9 cellular contexts compared by ENCODE assay signal in genomic region chr14:23566782-23567185, GRCh38. TPM values are rescaled to one million over a fixed set of nuclear protein-coding genes. Genes with fewer than 3 reads are reported as not detected.
DNase-seq lines count a peak whose midpoint lies in the region; ATAC-seq and TF ChIP-seq lines count a peak whose summit lies in the region.
"Had no signal": no experiment of that assay in that cellular context is flagged by ENCODE, and none has a peak within 500 bp of the region (broad histone marks: within the 10 kb centered on the region; RNA-seq: fewer than 3 reads in every experiment).

No MANE protein-coding gene starts in this region.

- peak overlapping the region; percentile 97 for H3K4me3 ChIP-seq in CD8-positive, alpha-beta T cell (ENCODE audit: low read depth, low read length)
- H3K4me3 ChIP-seq in H7 (ENCODE audit: insufficient read depth, low read depth, low read length), result peak overlapping the region; percentile 73
- H3K4me3 ChIP-seq in WI38 (ENCODE audit: low read depth, low read length), result peak overlapping the region; percentile 60
- H3K4me3 ChIP-seq in heart left ventricle, result peak overlapping the region; percentile 19 to 80 (median 66)
- H3K4me3 ChIP-seq in gastrocnemius medialis, result peak overlapping the region; percentile 64 to 83 (median 70)

- CTCF ChIA-PET in CD8-positive, alpha-beta T cell (lab: Charles Lee), result interaction anchor here (0.6 to 1.3 kb wide), 6 partner anchors 9 to 95 kb away, joined by 3 to 4 read pairs (median 3); no protein-coding TSS in a partner anchor

- H3K27ac ChIP-seq in CD8-positive, alpha-beta T cell (ENCODE audit: low read depth, low read length), result peak overlapping the region; percentile 86
- H3K27ac ChIP-seq in heart left ventricle (peak overlapping the region in 9 of 12 donors; percentile 38 to 77 (median 65)), gastrocnemius medialis (peak overlapping the region; percentile 8 to 69 (median 62))

- in situ Hi-C loops in gastrocnemius medialis (cut with MboI; ENCODE audit: low sequenced_read_pairs in 4 of 4), result loop anchor here in 3 of 4 donors (10.0 to 25.0 kb wide), 3 partner anchors 229 to 979 kb away; partner anchors contain the start of genes ABHD4 (in 1 of the 3), DAD1 (in 1 of the 3) and PABPN1 (in 1 of the 3)

- H3K27ac Mint-ChIP-seq in CD8-positive, alpha-beta T cell, result peak overlapping the region; percentile 97

- peaks cover 17% of the 10 kb centered on the region for H3K36me3 ChIP-seq in CD8-positive, alpha-beta T cell (ENCODE audit: insufficient read depth, low read length)
- peaks cover 30% of the 10 kb centered on the region for H3K36me3 ChIP-seq in H7 (replicated peaks; ENCODE audit: control insufficient read depth, insufficient read depth, low read length)
- peaks cover 0 to 37% (median 0%) of the 10 kb centered on the region in 9 donors for H3K36me3 ChIP-seq in heart left ventricle
- H3K36me3 ChIP-seq in gastrocnemius medialis, result no peaks in the 10 kb centered on the region

- no peak for ATAC-seq in CD8-positive, alpha-beta T cell
- ATAC-seq in heart left ventricle (peak; percentile 3 to 12 (median 6)), gastrocnemius medialis (no peak), GM21526 (IDR thresholded peaks at IDR 0.05; ENCODE audit: low FRiP score, unreplicated experiment) (no peak)

- peaks cover 47% of the 10 kb centered on the region for H3K36me3 Mint-ChIP-seq in CD8-positive, alpha-beta T cell

- no peak for TF ChIP-seq CTCF in CD8-positive, alpha-beta T cell (IDR thresholded peaks at IDR 0.05)
- TF ChIP-seq CTCF in WI38 (IDR thresholded peaks at IDR 0.05; ENCODE audit: low read depth, low read length) (no peak), heart left ventricle (IDR thresholded peaks at IDR 0.05) (peak in 4 of 12 donors; percentile 5 to 20 (median 12)), gastrocnemius medialis (IDR thresholded peaks at IDR 0.05 in 4 of 5, conservative IDR thresholded peaks at IDR 0.05 in 1 of 5) (no peak)

- 20 to 23% (median 22%) methylated on average over 5 of the region's 5 CpGs for WGBS in heart left ventricle, 4 donors

- no peaks in the 10 kb centered on the region for H3K27me3 ChIP-seq in CD8-positive, alpha-beta T cell (ENCODE audit: insufficient read depth, low read length)
- no peaks in the 10 kb centered on the region for H3K27me3 ChIP-seq in H7 (ENCODE audit: control insufficient read depth, insufficient read depth, low read length)
- peaks cover 0 to 5% (median 0%) of the 10 kb centered on the region in 9 donors for H3K27me3 ChIP-seq in heart left ventricle
- H3K27me3 ChIP-seq in gastrocnemius medialis, result no peaks in the 10 kb centered on the region

- no peak for TF ChIP-seq POLR2A in heart left ventricle (IDR thresholded peaks at IDR 0.05)
- TF ChIP-seq POLR2A in gastrocnemius medialis (IDR thresholded peaks at IDR 0.05), result no peak

- no peaks in the 10 kb centered on the region for H3K9me3 ChIP-seq in CD8-positive, alpha-beta T cell (ENCODE audit: low read length)
- H3K9me3 ChIP-seq in heart left ventricle (no peaks in the 10 kb centered on the region), gastrocnemius medialis (no peaks in the 10 kb centered on the region)

- H3K9me3 Mint-ChIP-seq in CD8-positive, alpha-beta T cell, result no peaks in the 10 kb centered on the region

- peaks cover 20% of the 10 kb centered on the region for H3K4me1 ChIP-seq in CD8-positive, alpha-beta T cell (ENCODE audit: insufficient read depth, low read length)
- H3K4me1 ChIP-seq in heart left ventricle (peaks cover 0 to 34% (median 10%) of the 10 kb centered on the region in 12 donors), gastrocnemius medialis (peaks cover 0 to 3% of the 10 kb centered on the region in 2 donors)

- H3K4me3 Mint-ChIP-seq in CD8-positive, alpha-beta T cell, result peak overlapping the region; percentile 99

- H3K27me3 Mint-ChIP-seq in CD8-positive, alpha-beta T cell (ENCODE audit: low read depth), result no peaks in the 10 kb centered on the region

- POLR2A ChIA-PET in CD8-positive, alpha-beta T cell (lab: Charles Lee), result interaction anchor here (0.6 to 1.7 kb wide), 5 partner anchors 10 to 21 kb away, joined by 3 to 6 read pairs (median 5); partner anchors contain the start of genes JPH4 and THTPA

- intact Hi-C loops in CD8-positive, alpha-beta T cell (cut with DNase I, micrococcal nuclease), result loop anchor here (1.0 to 10.0 kb wide), 7 partner anchors 10 to 548 kb away; partner anchors contain the start of genes DCAF11 (in 1 of the 2), NGDN (in 1 of the 2), NRL (in 1 of the 2) and PABPN1 (in 1 of the 2)
- intact Hi-C loops in heart left ventricle (cut with DNase I), result loop anchor here in 6 of 10 donors (10.0 kb wide), 2 partner anchors 242 to 302 kb away; partner anchors contain the start of gene PABPN1 (in 5 of the 6)
- intact Hi-C loops in gastrocnemius medialis (cut with DNase I; ENCODE audit: low total_unique reads), result no loop called here

- DNase-seq in CD8-positive, alpha-beta T cell, result no peak
- DNase-seq in H7 (no peak), heart left ventricle (no peak), gastrocnemius medialis (no peak), SHP77 treated with DMSO at 0.1 percent for 48 hours (lab: John Stamatoyannopoulos, UW) (no peak), NCI-H524 treated with DMSO at 0.1 percent for 48 hours (lab: John Stamatoyannopoulos, UW) (no peak)

- peaks cover 44% of the 10 kb centered on the region for H3K4me1 Mint-ChIP-seq in CD8-positive, alpha-beta T cell (ENCODE audit: low read depth)

RNA-seq across cellular contexts. Expression of gene AP1G2, which starts 0.8 kb away (rescaled TPM):
- 100 to 1,000 TPM; 153 to 160 TPM for total RNA-seq in CD8-positive, alpha-beta T cell
- total RNA-seq in H7 (2014; rRNA removed; shearing (Covaris generic)), result 83.3 and 94.9 TPM in 2 replicates
- 10 to 100 TPM in 5 of 9 donors, 1 to 10 TPM in 4; 7.2 to 33.8 (median 11.6) TPM for total RNA-seq in heart left ventricle
- 10 to 100 TPM in 1 of 2 donors, 1 to 10 TPM in 1; 8.8 to 16.6 TPM for polyA plus RNA-seq in heart left ventricle
- 10 to 100 TPM in 1 of 4 donors, 1 to 10 TPM in 3; 1.5 to 31.5 (median 7.8) TPM for total RNA-seq in gastrocnemius medialis

RNA-seq across cellular contexts. Expression of gene THTPA, which starts 10.7 kb away (rescaled TPM):
- total RNA-seq in CD8-positive, alpha-beta T cell, result 10 to 100 TPM; 10.7 to 12.4 TPM
- 12.1 and 14.0 TPM in 2 replicates for total RNA-seq in H7 (2014; rRNA removed; shearing (Covaris generic))
- 10 to 100 TPM; 13.0 to 30.9 (median 18.9) TPM for total RNA-seq in heart left ventricle
- polyA plus RNA-seq in heart left ventricle, result 10 to 100 TPM in 1 of 2 donors, 1 to 10 TPM in 1; 9.1 to 28.7 TPM
- 10 to 100 TPM; 13.2 to 32.9 (median 21.4) TPM for total RNA-seq in gastrocnemius medialis

RNA-seq across cellular contexts. Expression of gene JPH4, which starts 11.8 kb away (rescaled TPM):
- total RNA-seq in CD8-positive, alpha-beta T cell, result not detected
- 1.4 and 2.0 TPM in 2 replicates for total RNA-seq in H7 (2014; rRNA removed; shearing (Covaris generic))
- total RNA-seq in heart left ventricle, result under 1 TPM in 8 of 9 donors, not detected in 1; 0.10 to 0.59 (median 0.26) TPM
- under 1 TPM; 0.12 to 0.23 TPM for polyA plus RNA-seq in heart left ventricle
- under 1 TPM in 1 of 4 donors, not detected in 3; 0.09 TPM for total RNA-seq in gastrocnemius medialis
- total RNA-seq: SK-MEL-5 had no signal

RNA-seq across cellular contexts. Expression of gene ZFHX2, which starts 15.2 kb away (rescaled TPM):
- total RNA-seq in CD8-positive, alpha-beta T cell, result under 1 TPM; 0.24 to 0.25 TPM
- total RNA-seq in H7 (2014; rRNA removed; shearing (Covaris generic)), result 2.2 and 3.4 TPM in 2 replicates
- total RNA-seq in heart left ventricle (1 to 10 TPM in 3 of 9 donors, under 1 TPM in 6; 0.47 to 2.3 (median 0.88) TPM), gastrocnemius medialis (under 1 TPM in 3 of 4 donors, not detected in 1; 0.23 to 0.44 (median 0.41) TPM)
- polyA plus RNA-seq in heart left ventricle, result under 1 TPM; 0.24 to 0.88 TPM
- total RNA-seq: SK-MEL-5 had no signal

Comparison
In these comparisons a context has a peak if more than half of its experiments do, and no peak if none do; other contexts are left out.
1. ATAC-seq: peak in heart left ventricle (4 of 4); none in CD8-positive, alpha-beta T cell (single experiment), gastrocnemius medialis (0 of 2) and GM21526 (single experiment).
2. Peak in every context shown above with its lines, with median percentiles within 50 percentile points of each other: H3K27ac ChIP-seq and H3K4me3 ChIP-seq.